Comparison of ENCODE assay signal across 30 cellular contexts in genomic region chr19:21574607-21575006, GRCh38.
"Had no signal": no experiment of that assay in that cellular context is flagged by ENCODE, and none has a peak within 500 bp of the region (broad histone marks: within the 10 kb centered on the region; RNA-seq: fewer than 3 reads in every experiment).

No MANE protein-coding gene starts in this region.

- H3K4me3 ChIP-seq: ascending aorta, cardiac muscle cell had no signal

- FAIRE-seq: bronchial epithelial cell, TTC549 had no signal

- ATAC-seq: activated CD8-positive, alpha-beta memory T cell treated with anti-CD3 and anti-CD28 coated beads, Interleukin-2, amount 10 ng/mL, durations not matched to agents 7 days and 5 days; activated CD8-positive, alpha-beta T cell treated with anti-CD3 and anti-CD28 coated beads, Interleukin-2, amount 10 ng/mL, durations not matched to agents 7 days and 5 days; activated naive CD8-positive, alpha-beta T cell treated with anti-CD3 and anti-CD28 coated beads, Interleukin-2, amount 50 U/mL, for 24 hours had no signal

- DNase-seq: activated B cell treated with CpG ODN at 0.5 μM for 24 hours; activated CD4-positive, alpha-beta memory T cell treated with anti-CD3 and anti-CD28 coated beads, Interleukin-2, amount 10 ng/mL, durations not matched to agents 7 days and 5 days; activated CD4-positive, alpha-beta T cell treated with anti-CD3 and anti-CD28 coated beads for 4 hours; activated CD4-positive, alpha-beta T cell treated with anti-CD3 and anti-CD28 coated beads, Interleukin-2, amount 10 ng/mL, durations not matched to agents 24 days and 14 days; activated CD4-positive, alpha-beta T cell treated with anti-CD3 and anti-CD28 coated beads, Interleukin-2, amount 50 U/mL, for 1 hour; activated CD4-positive, alpha-beta T cell treated with anti-CD3 and anti-CD28 coated beads, Interleukin-2, amount 50 U/mL, for 4 hours; activated CD4-positive, CD25-positive, alpha-beta regulatory T cell treated with anti-CD3 and anti-CD28 coated beads, Interleukin-2, amount 50 U/mL, for 72 hours; activated CD8-positive, alpha-beta memory T cell treated with anti-CD3 and anti-CD28 coated beads for 24 hours; activated CD8-positive, alpha-beta memory T cell treated with anti-CD3 and anti-CD28 coated beads, Interleukin-2, amount 10 ng/mL, durations not matched to agents 7 days and 5 days; activated CD8-positive, alpha-beta memory T cell treated with anti-CD3 and anti-CD28 coated beads, Interleukin-2, amount 50 U/mL, for 48 hours; activated CD8-positive, alpha-beta T cell treated with anti-CD3 and anti-CD28 coated beads, Interleukin-2, amount 10 ng/mL, durations not matched to agents 7 days and 5 days; activated effector memory CD4-positive, alpha-beta T cell treated with Interleukin-2 at 50 U/mL for 16 hours; activated gamma-delta T cell; activated naive CD4-positive, alpha-beta T cell treated with anti-CD3 and anti-CD28 coated beads, Interleukin-2, amount 10 ng/mL, durations not matched to agents 7 days and 5 days; activated naive CD4-positive, alpha-beta T cell treated with Interleukin-2 at 50 U/mL for 16 hours; activated naive CD8-positive, alpha-beta T cell treated with anti-CD3 and anti-CD28 coated beads, Interleukin-2, amount 10 ng/mL, durations not matched to agents 7 days and 5 days; activated naive CD8-positive, alpha-beta T cell treated with anti-CD3 and anti-CD28 coated beads, Interleukin-2, amount 50 U/mL, for 24 hours; activated T-cell treated with anti-CD3 and anti-CD28 coated beads, Interleukin-2, amount 50 U/mL, for 24 hours; activated T-cell treated with anti-CD3 and anti-CD28 coated beads, Interleukin-2, amount 50 U/mL, for 48 hours; amygdala; anterior cingulate cortex; caudate nucleus; cerebellar nuclear complex; T-helper 2 cell; T-helper 9 cell had no signal

- H3K27ac ChIP-seq: ascending aorta, cardiac muscle cell, VCaP had no signal

- H3K36me3 ChIP-seq: ascending aorta, cardiac muscle cell had no signal

- H3K27me3 ChIP-seq: ascending aorta, cardiac muscle cell had no signal

- H3K4me1 ChIP-seq: ascending aorta had no signal
